In the genomic region with DNA sequence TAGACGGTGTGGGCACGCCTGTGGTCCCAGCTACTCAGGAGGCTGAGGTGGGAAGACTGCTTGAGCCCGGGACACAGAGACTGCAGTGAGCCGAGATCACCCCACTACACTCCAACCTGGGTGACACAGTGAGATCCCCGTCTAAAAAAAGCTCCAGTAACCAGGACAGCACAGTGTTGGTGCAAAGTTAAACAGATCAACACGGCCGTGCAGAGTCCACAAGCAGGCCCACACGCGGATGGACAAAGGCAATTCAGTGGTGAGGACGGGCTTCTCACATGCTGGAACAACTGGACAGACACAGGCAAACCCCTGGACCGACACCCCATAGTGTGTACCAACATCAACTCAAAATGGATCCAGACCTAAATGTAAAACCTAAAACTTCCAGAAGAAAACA, we compare ENCODE assay signal across 24 cellular contexts.
"Had no signal": no experiment of that assay in that cellular context is flagged by ENCODE, and none has a peak within 500 bp of the region (broad histone marks: within the 10 kb centered on the region; RNA-seq: fewer than 3 reads in every experiment).

No MANE protein-coding gene starts in this region.

- H3K27ac ChIP-seq: coronary artery, esophagus squamous epithelium, left ventricle myocardium inferior, lower lobe of right lung, neutrophil, pancreas, sigmoid colon, testis, tibial artery, upper lobe of left lung had no signal

- ATAC-seq: left cardiac atrium; lower lobe of right lung; naive thymus-derived CD8-positive, alpha-beta T cell; pancreas; stimulated activated memory B cell treated with anti-CD40 and anti-IgM and Interleukin-4, amounts not matched to agents 10 μg/mL and 1 μg/mL and 100 μg/mL, for 72 hours; stimulated activated naive CD8-positive, alpha-beta T cell treated with anti-CD3 and anti-CD28 coated beads, Interleukin-15, Interleukin-2, amounts not matched to agents 100 U/mL and 50 U/mL, for 24 hours had no signal

- H3K9me3 ChIP-seq: esophagus squamous epithelium, left ventricle myocardium inferior, lower lobe of right lung, neutrophil, pancreas, sigmoid colon, testis, tibial artery, upper lobe of left lung had no signal

- FAIRE-seq: endothelial cell of umbilical vein, keratinocyte, pancreas, urothelium cell line had no signal

- H3K36me3 ChIP-seq: esophagus squamous epithelium, left ventricle myocardium inferior, lower lobe of right lung, neutrophil, pancreas, sigmoid colon, tibial artery, upper lobe of left lung had no signal

- H3K4me3 ChIP-seq: coronary artery, esophagus squamous epithelium, left ventricle myocardium inferior, lower lobe of right lung, pancreas, sigmoid colon, testis, tibial artery, upper lobe of left lung had no signal

- H3K27me3 ChIP-seq: esophagus squamous epithelium, neutrophil, pancreas, sigmoid colon, testis, tibial artery, upper lobe of left lung had no signal

- DNase-seq: dermis blood vessel endothelial cell; effector memory CD4-positive, alpha-beta T cell; esophagus squamous epithelium; foreskin melanocyte; left cardiac atrium; left ventricle myocardium inferior; lower lobe of right lung; naive thymus-derived CD8-positive, alpha-beta T cell; pancreas; retina; sigmoid colon; stimulated activated CD4-positive, alpha-beta T cell treated with anti-CD3 and anti-CD28 coated beads, Interleukin-2, amount 100 ng/mL, for 24 hours; stimulated activated CD4-positive, alpha-beta T cell treated with anti-CD3 and anti-CD28 coated beads, Interleukin-4, amount 100 ng/mL, for 24 hours; stimulated activated naive CD8-positive, alpha-beta T cell treated with anti-CD3 and anti-CD28 coated beads, Interleukin-15, Interleukin-2, amounts not matched to agents 100 U/mL and 50 U/mL, for 24 hours; substantia nigra; testis; tibial artery; upper lobe of left lung had no signal
